ENCODE assay signal across 2 cellular contexts in genomic region chr10:47388879-47389278, GRCh38.
TF ChIP-seq lines count a peak whose summit lies in the region.

No MANE protein-coding gene starts in this region.

TF ChIP-seq in IMR-90, 13 proteins besides CTCF, POLR2A, EP300 and RAD21:
- TF ChIP-seq RCOR1 (IDR thresholded peaks at IDR 0.05; ENCODE audit: insufficient replicate concordance, low read length) (no peak), SMC3 (IDR thresholded peaks at IDR 0.05; ENCODE audit: low read depth, low read length) (no peak), USF2 (IDR thresholded peaks at IDR 0.05; ENCODE audit: low read depth, low read length) (no peak), CEBPB (IDR thresholded peaks at IDR 0.05; ENCODE audit: low read depth, low read length) (no peak), ELK1 (IDR thresholded peaks at IDR 0.05; ENCODE audit: borderline replicate concordance, low read depth, low read length) (no peak), BHLHE40 (IDR thresholded peaks at IDR 0.05; ENCODE audit: low read depth, low read length) (no peak), NFE2L2 (IDR thresholded peaks at IDR 0.05; ENCODE audit: low read depth, low read length) (no peak), RFX5 (IDR thresholded peaks at IDR 0.05; ENCODE audit: low read depth, low read length) (no peak), FOS (IDR thresholded peaks at IDR 0.05; ENCODE audit: low read depth, low read length) (no peak)
TF ChIP-seq in IMR-90: peak in this region for 0.

TF ChIP-seq in H1, 55 proteins besides CTCF, POLR2A, EP300 and RAD21:
- TF ChIP-seq JUND (IDR thresholded peaks at IDR 0.05; ENCODE audit: low read length) (no peak), USF2 (IDR thresholded peaks at IDR 0.05; ENCODE audit: low read length) (no peak), MAFK (IDR thresholded peaks at IDR 0.05; ENCODE audit: low read depth, low read length) (no peak), MAX (IDR thresholded peaks at IDR 0.05) (no peak), RXRA (IDR thresholded peaks at IDR 0.05; ENCODE audit: insufficient read depth, low read depth, low read length) (no peak), KDM5A (IDR thresholded peaks at IDR 0.05; ENCODE audit: low read length) (no peak), HDAC2 (IDR thresholded peaks at IDR 0.05; ENCODE audit: borderline replicate concordance in 1 of 2, low read depth in 2 of 2, low read length in 2 of 2) (no peak)
TF ChIP-seq in H1: peak in this region for 0.
